Comparison of ENCODE assay signal across 2 cellular contexts in the genomic region with DNA sequence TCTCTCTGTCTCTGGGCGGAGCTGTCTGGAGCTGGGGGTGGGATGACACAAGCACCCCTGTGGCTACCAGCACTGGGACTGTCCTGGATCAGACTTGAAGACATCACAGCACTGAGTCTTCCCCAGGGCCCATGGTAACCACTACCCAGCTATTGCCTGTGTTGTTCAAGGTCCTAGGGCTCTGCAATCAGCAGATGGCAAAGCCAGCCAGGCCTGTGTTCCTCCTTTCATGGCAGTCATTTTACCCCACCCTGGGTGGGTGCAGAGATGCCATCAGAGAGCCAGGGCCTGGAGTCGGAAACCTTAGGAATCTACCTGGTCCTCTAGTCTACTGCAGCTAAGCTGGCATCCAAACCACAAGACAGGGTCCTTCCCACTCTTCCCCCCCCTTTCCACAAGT.
TF ChIP-seq lines count a peak whose summit lies in the region.

No MANE protein-coding gene starts in this region.

TF ChIP-seq in GM23338, 12 proteins besides CTCF, POLR2A, EP300 and RAD21 (continued from another document):
- TF ChIP-seq, protein P1, sequence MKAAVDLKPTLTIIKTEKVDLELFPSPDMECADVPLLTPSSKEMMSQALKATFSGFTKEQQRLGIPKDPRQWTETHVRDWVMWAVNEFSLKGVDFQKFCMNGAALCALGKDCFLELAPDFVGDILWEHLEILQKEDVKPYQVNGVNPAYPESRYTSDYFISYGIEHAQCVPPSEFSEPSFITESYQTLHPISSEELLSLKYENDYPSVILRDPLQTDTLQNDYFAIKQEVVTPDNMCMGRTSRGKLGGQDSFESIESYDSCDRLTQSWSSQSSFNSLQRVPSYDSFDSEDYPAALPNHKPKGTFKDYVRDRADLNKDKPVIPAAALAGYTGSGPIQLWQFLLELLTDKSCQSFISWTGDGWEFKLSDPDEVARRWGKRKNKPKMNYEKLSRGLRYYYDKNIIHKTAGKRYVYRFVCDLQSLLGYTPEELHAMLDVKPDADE (IDR thresholded peaks at IDR 0.05): no peak
- TF ChIP-seq ZNF331 (CRISPR knock-in tag; IDR thresholded peaks at IDR 0.05; ENCODE audit: low read depth) (no peak), NANOG (IDR thresholded peaks at IDR 0.05; ENCODE audit: borderline replicate concordance) (no peak), EZH2phosphoT487 (IDR thresholded peaks at IDR 0.05; ENCODE audit: unreplicated experiment) (no peak), POLR2AphosphoS5 (IDR thresholded peaks at IDR 0.05; ENCODE audit: low read depth) (no peak), JUNB (IDR thresholded peaks at IDR 0.05; ENCODE audit: unreplicated experiment) (no peak), EZH2 (IDR thresholded peaks at IDR 0.05; ENCODE audit: low read depth, unreplicated experiment) (no peak)
- TF ChIP-seq, protein P2, sequence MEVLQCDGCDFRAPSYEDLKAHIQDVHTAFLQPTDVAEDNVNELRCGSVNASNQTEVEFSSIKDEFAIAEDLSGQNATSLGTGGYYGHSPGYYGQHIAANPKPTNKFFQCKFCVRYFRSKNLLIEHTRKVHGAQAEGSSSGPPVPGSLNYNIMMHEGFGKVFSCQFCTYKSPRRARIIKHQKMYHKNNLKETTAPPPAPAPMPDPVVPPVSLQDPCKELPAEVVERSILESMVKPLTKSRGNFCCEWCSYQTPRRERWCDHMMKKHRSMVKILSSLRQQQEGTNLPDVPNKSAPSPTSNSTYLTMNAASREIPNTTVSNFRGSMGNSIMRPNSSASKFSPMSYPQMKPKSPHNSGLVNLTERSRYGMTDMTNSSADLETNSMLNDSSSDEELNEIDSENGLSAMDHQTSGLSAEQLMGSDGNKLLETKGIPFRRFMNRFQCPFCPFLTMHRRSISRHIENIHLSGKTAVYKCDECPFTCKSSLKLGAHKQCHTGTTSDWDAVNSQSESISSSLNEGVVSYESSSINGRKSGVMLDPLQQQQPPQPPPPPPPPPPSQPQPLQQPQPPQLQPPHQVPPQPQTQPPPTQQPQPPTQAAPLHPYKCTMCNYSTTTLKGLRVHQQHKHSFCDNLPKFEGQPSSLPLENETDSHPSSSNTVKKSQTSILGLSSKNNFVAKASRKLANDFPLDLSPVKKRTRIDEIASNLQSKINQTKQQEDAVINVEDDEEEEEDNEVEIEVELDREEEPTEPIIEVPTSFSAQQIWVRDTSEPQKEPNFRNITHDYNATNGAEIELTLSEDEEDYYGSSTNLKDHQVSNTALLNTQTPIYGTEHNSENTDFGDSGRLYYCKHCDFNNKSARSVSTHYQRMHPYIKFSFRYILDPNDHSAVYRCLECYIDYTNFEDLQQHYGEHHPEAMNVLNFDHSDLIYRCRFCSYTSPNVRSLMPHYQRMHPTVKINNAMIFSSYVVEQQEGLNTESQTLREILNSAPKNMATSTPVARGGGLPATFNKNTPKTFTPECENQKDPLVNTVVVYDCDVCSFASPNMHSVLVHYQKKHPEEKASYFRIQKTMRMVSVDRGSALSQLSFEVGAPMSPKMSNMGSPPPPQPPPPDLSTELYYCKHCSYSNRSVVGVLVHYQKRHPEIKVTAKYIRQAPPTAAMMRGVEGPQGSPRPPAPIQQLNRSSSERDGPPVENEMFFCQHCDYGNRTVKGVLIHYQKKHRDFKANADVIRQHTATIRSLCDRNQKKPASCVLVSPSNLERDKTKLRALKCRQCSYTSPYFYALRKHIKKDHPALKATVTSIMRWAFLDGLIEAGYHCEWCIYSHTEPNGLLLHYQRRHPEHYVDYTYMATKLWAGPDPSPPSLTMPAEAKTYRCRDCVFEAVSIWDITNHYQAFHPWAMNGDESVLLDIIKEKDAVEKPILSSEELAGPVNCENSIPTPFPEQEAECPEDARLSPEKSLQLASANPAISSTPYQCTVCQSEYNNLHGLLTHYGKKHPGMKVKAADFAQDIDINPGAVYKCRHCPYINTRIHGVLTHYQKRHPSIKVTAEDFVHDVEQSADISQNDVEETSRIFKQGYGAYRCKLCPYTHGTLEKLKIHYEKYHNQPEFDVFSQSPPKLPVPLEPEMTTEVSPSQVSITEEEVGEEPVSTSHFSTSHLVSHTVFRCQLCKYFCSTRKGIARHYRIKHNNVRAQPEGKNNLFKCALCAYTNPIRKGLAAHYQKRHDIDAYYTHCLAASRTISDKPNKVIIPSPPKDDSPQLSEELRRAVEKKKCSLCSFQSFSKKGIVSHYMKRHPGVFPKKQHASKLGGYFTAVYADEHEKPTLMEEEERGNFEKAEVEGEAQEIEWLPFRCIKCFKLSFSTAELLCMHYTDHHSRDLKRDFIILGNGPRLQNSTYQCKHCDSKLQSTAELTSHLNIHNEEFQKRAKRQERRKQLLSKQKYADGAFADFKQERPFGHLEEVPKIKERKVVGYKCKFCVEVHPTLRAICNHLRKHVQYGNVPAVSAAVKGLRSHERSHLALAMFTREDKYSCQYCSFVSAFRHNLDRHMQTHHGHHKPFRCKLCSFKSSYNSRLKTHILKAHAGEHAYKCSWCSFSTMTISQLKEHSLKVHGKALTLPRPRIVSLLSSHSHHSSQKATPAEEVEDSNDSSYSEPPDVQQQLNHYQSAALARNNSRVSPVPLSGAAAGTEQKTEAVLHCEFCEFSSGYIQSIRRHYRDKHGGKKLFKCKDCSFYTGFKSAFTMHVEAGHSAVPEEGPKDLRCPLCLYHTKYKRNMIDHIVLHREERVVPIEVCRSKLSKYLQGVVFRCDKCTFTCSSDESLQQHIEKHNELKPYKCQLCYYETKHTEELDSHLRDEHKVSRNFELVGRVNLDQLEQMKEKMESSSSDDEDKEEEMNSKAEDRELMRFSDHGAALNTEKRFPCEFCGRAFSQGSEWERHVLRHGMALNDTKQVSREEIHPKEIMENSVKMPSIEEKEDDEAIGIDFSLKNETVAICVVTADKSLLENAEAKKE (CRISPR knock-in tag; IDR thresholded peaks at IDR 0.05): no peak
- TF ChIP-seq, protein P3, sequence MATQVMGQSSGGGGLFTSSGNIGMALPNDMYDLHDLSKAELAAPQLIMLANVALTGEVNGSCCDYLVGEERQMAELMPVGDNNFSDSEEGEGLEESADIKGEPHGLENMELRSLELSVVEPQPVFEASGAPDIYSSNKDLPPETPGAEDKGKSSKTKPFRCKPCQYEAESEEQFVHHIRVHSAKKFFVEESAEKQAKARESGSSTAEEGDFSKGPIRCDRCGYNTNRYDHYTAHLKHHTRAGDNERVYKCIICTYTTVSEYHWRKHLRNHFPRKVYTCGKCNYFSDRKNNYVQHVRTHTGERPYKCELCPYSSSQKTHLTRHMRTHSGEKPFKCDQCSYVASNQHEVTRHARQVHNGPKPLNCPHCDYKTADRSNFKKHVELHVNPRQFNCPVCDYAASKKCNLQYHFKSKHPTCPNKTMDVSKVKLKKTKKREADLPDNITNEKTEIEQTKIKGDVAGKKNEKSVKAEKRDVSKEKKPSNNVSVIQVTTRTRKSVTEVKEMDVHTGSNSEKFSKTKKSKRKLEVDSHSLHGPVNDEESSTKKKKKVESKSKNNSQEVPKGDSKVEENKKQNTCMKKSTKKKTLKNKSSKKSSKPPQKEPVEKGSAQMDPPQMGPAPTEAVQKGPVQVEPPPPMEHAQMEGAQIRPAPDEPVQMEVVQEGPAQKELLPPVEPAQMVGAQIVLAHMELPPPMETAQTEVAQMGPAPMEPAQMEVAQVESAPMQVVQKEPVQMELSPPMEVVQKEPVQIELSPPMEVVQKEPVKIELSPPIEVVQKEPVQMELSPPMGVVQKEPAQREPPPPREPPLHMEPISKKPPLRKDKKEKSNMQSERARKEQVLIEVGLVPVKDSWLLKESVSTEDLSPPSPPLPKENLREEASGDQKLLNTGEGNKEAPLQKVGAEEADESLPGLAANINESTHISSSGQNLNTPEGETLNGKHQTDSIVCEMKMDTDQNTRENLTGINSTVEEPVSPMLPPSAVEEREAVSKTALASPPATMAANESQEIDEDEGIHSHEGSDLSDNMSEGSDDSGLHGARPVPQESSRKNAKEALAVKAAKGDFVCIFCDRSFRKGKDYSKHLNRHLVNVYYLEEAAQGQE (IDR thresholded peaks at IDR 0.05; ENCODE audit: unreplicated experiment): no peak

TF ChIP-seq in K562, 482 proteins besides CTCF, POLR2A, EP300 and RAD21 (continued from another document):
- TF ChIP-seq, protein P4, sequence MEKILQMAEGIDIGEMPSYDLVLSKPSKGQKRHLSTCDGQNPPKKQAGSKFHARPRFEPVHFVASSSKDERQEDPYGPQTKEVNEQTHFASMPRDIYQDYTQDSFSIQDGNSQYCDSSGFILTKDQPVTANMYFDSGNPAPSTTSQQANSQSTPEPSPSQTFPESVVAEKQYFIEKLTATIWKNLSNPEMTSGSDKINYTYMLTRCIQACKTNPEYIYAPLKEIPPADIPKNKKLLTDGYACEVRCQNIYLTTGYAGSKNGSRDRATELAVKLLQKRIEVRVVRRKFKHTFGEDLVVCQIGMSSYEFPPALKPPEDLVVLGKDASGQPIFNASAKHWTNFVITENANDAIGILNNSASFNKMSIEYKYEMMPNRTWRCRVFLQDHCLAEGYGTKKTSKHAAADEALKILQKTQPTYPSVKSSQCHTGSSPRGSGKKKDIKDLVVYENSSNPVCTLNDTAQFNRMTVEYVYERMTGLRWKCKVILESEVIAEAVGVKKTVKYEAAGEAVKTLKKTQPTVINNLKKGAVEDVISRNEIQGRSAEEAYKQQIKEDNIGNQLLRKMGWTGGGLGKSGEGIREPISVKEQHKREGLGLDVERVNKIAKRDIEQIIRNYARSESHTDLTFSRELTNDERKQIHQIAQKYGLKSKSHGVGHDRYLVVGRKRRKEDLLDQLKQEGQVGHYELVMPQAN (IDR thresholded peaks at IDR 0.05; ENCODE audit: borderline replicate concordance): no peak
- TF ChIP-seq ZNF316 (IDR thresholded peaks at IDR 0.05): no peak
- TF ChIP-seq PPARD (CRISPR knock-in tag; IDR thresholded peaks at IDR 0.05): no peak
- no peak for TF ChIP-seq TAL1 (IDR thresholded peaks at IDR 0.05)
- no peak for TF ChIP-seq XRCC3 (IDR thresholded peaks at IDR 0.05)
- TF ChIP-seq TOE1 (IDR thresholded peaks at IDR 0.05; ENCODE audit: borderline replicate concordance): no peak
- no peak for TF ChIP-seq TOE1 (CRISPR knock-in tag; IDR thresholded peaks at IDR 0.05; ENCODE audit: borderline replicate concordance, low read depth)
- no peak for TF ChIP-seq MED1 (CRISPR knock-in tag; IDR thresholded peaks at IDR 0.05; ENCODE audit: borderline replicate concordance)
- TF ChIP-seq MYBL2 (IDR thresholded peaks at IDR 0.05; ENCODE audit: low read depth): no peak
- TF ChIP-seq MYBL2 (CRISPR knock-in tag; IDR thresholded peaks at IDR 0.05; ENCODE audit: borderline replicate concordance): no peak
- no peak for TF ChIP-seq ZNF561 (CRISPR knock-in tag; conservative IDR thresholded peaks at IDR 0.05)
- no peak for TF ChIP-seq NR3C1 (CRISPR knock-in tag; IDR thresholded peaks at IDR 0.05)
- no peak for TF ChIP-seq CXXC5 (CRISPR knock-in tag; IDR thresholded peaks at IDR 0.05)
- TF ChIP-seq ZNF3 (CRISPR knock-in tag; IDR thresholded peaks at IDR 0.05): no peak
- no peak for TF ChIP-seq MCM2 (IDR thresholded peaks at IDR 0.05; ENCODE audit: low read depth)
- no peak for TF ChIP-seq RFX5 (IDR thresholded peaks at IDR 0.05; ENCODE audit: low read depth, low read length)
- no peak for TF ChIP-seq ZNF79 (CRISPR knock-in tag; IDR thresholded peaks at IDR 0.05; ENCODE audit: low read depth)
- no peak for TF ChIP-seq ZSCAN29 (IDR thresholded peaks at IDR 0.05)
TF ChIP-seq in K562: peak in this region for 0.
